In the genomic region with DNA sequence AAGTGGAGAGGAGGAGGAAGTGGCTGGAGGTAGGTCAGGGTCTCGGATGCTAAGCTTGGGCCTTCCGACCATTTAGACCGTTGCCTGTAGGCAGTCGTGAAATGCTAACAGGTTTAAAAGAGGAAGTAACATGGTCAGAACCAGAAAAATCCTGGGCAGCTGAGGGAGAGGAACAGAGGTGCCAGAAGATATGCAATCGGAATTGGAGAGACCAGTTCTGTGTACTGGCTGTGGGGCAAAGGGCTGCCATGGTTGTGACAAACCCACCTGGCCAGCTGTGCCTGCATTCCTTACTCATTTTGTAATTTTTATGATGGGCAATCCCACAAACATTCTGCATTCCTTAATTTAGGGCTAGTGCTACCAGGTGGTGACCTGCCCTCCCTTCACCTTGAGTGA, we compare ENCODE assay signal across 9 cellular contexts. TPM values are rescaled to one million over a fixed set of nuclear protein-coding genes. Genes with fewer than 3 reads are reported as not detected.
DNase-seq lines count a peak whose midpoint lies in the region; ATAC-seq and TF ChIP-seq lines count a peak whose summit lies in the region.
"Had no signal": no experiment of that assay in that cellular context is flagged by ENCODE, and none has a peak within 500 bp of the region (broad histone marks: within the 10 kb centered on the region; RNA-seq: fewer than 3 reads in every experiment).

No MANE protein-coding gene starts in this region.

- ATAC-seq in GM18861 (IDR thresholded peaks at IDR 0.05; ENCODE audit: unreplicated experiment) (peak; percentile 30), HG02759 (IDR thresholded peaks at IDR 0.05; ENCODE audit: unreplicated experiment) (peak; percentile 41), T-cell (replicated peaks in 1 of 4) (no peak), GM18502 (IDR thresholded peaks at IDR 0.05; ENCODE audit: poor library complexity, unreplicated experiment) (no peak)

- H3K27me3 ChIP-seq in brain microvascular endothelial cell (replicated peaks): no peaks in the 10 kb centered on the region

- H3K36me3 Mint-ChIP-seq in T-cell: peaks cover 65% of the 10 kb centered on the region
- peaks cover 44% of the 10 kb centered on the region for H3K36me3 Mint-ChIP-seq in nephron progenitor cell (ENCODE audit: low read depth)

- H3K4me3 Mint-ChIP-seq in T-cell (no peak overlapping the region), nephron progenitor cell (no peak overlapping the region)

- CTCF ChIA-PET in T-cell (lab: Charles Lee): interaction anchor here in 1 of 2 donors (0.6 kb wide), 2 partner anchors 9 to 22 kb away, joined by 3 to 5 read pairs; no protein-coding TSS in a partner anchor

- no peak overlapping the region for H3K27ac ChIP-seq in brain microvascular endothelial cell

- H3K36me3 ChIP-seq in brain microvascular endothelial cell (replicated peaks): peaks cover 43% of the 10 kb centered on the region

- H3K4me3 ChIP-seq in brain microvascular endothelial cell (ENCODE audit: low read depth, low read length): no peak overlapping the region

- DNase-seq in T-cell (no peak), nephron progenitor cell (no peak), amygdala (lab: John Stamatoyannopoulos, UW) (no peak), RKO (ENCODE audit: low spot score) (no peak), brain microvascular endothelial cell (no peak)
- DNase-seq: NCI-H2171 had no signal

- H3K9me3 Mint-ChIP-seq in T-cell: no peaks in the 10 kb centered on the region
- H3K9me3 Mint-ChIP-seq in nephron progenitor cell: no peaks in the 10 kb centered on the region

- H3K27me3 Mint-ChIP-seq in T-cell (no peaks in the 10 kb centered on the region), nephron progenitor cell (ENCODE audit: low read depth, poor library complexity) (peaks cover 2% of the 10 kb centered on the region)

- no peak for TF ChIP-seq CTCF in nephron progenitor cell (IDR thresholded peaks at IDR 0.05)
- no peak for TF ChIP-seq CTCF in brain microvascular endothelial cell (IDR thresholded peaks at IDR 0.05; ENCODE audit: low read depth, low read length, missing control alignments)

- H3K27ac Mint-ChIP-seq in T-cell (peak overlapping the region; percentile 13 to 32), nephron progenitor cell (peak overlapping the region; percentile 49)

- in situ Hi-C loops in brain microvascular endothelial cell (cut with HindIII; ENCODE audit: low pct_ligation_motif_present, low sequenced_read_pairs): no loop called here

- POLR2A ChIA-PET in T-cell (lab: Charles Lee): interaction anchor here in 1 of 2 donors (1.3 kb wide), 1 partner anchor 12 kb away, joined by 3 read pairs; no protein-coding TSS in a partner anchor

- peaks cover 29 to 65% (median 46%) of the 10 kb centered on the region in 3 donors for H3K4me1 Mint-ChIP-seq in T-cell
- peaks cover 65% of the 10 kb centered on the region for H3K4me1 Mint-ChIP-seq in nephron progenitor cell

RNA-seq across cellular contexts. Expression of a gene that starts 37.3 kb away (rescaled TPM):
- total RNA-seq in T-cell: 10 to 100 TPM; 33.2 to 85.3 (median 44.1) TPM

RNA-seq across cellular contexts. Expression of a gene that starts 53.4 kb away (rescaled TPM):
- total RNA-seq in T-cell: 10 to 100 TPM; 22.6 to 25.5 (median 24.4) TPM

Comparison
In these comparisons a context has a peak if more than half of its experiments do, and no peak if none do; other contexts are left out.
1. ATAC-seq: peak in GM18861 (single experiment) and HG02759 (single experiment); none in T-cell (0 of 4) and GM18502 (single experiment).